Comparison of ENCODE assay signal across 14 cellular contexts in the genomic region with DNA sequence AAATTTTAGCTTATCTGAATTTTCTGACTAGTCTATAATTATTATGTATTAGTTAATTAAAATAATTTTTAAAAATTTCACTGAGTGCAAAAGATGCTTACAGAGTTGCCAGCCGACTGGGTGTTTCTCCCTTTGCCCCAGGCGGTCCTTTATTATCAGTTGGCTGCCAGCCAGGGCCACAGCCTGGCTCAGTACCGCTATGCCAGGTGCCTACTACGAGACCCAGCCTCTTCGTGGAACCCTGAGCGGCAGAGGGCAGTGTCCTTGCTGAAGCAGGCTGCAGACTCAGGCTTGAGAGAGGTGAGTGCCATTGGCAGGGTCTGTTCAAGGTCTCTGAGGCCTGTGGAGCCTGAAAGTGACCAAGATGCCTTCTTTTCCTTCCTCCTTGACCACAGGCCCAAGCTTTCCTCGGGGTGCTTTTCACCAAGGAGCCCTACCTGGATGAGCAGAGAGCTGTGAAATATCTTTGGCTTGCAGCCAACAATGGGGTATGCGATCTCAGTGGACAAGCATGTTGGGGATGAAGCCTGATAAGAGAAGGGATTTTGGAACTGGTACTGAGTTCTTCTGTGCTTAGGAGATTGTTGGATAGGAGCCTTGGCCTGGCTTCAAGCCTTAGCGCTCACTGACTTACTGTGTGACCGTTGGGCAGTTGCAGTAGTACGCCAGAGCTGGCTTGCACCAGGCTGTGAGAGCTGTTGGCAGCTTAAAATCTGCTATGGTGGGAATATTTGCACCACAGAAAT.
A peak's percentile ranks its signal among the peaks of the same experiment; 100 is the strongest.
DNase-seq lines count a peak whose midpoint lies in the region; ATAC-seq and TF ChIP-seq lines count a peak whose summit lies in the region.
"Had no signal": no experiment of that assay in that cellular context is flagged by ENCODE, and none has a peak within 500 bp of the region (broad histone marks: within the 10 kb centered on the region; RNA-seq: fewer than 3 reads in every experiment).

No MANE protein-coding gene starts in this region.

- in situ Hi-C loops in ACHN (cut with HindIII; ENCODE audit: low pct_ligation_motif_present, low pct_unique_long_range_greater_than_20kb, low sequenced_read_pairs) = no loop called here

- CTCF ChIA-PET in HEK293 (lab: Yijun Ruan, JAX) = interaction anchor here (1.4 to 2.3 kb wide), 2 partner anchors 26 to 238 kb away, joined by 4 to 12 read pairs; no protein-coding TSS in a partner anchor

- intact Hi-C loops in head of caudate nucleus (cut with DNase I) = no loop called here

- TF ChIP-seq CTCF in HEK293 (tag by site-specific recombination; IDR thresholded peaks at IDR 0.05) (no peak), VCaP (conservative IDR thresholded peaks at IDR 0.05) (peak; percentile 61)

- H3K4me1 ChIP-seq in HEK293 (ENCODE audit: control insufficient read depth, insufficient read depth, low read length) = no peaks in the 10 kb centered on the region
- H3K4me1 ChIP-seq: BLaER1 had no signal

- ATAC-seq in HG03139 (IDR thresholded peaks at IDR 0.05; ENCODE audit: unreplicated experiment) = no peak
- ATAC-seq: activated CD4-positive, alpha-beta T cell treated with anti-CD3 and anti-CD28 coated beads for 36 hours had no signal

- no peaks in the 10 kb centered on the region for H3K9me3 ChIP-seq in HEK293 (ENCODE audit: control insufficient read depth, insufficient read depth, low read depth, low read length)
- H3K9me3 ChIP-seq: BLaER1 had no signal

- DNase-seq in NCI-H2107 treated with DMSO at 0.1 percent for 48 hours (lab: John Stamatoyannopoulos, UW; ENCODE audit: unreplicated experiment) = peak; percentile 65
- DNase-seq in kidney tubule cell (ENCODE audit: low spot score) = peak; percentile 11
- DNase-seq in HuH-7 (ENCODE audit: low spot score) = no peak
- no peak for DNase-seq in head of caudate nucleus
- no peak for DNase-seq in ACHN
- DNase-seq: activated CD4-positive, alpha-beta T cell treated with anti-CD3 and anti-CD28 coated beads for 36 hours; GF-D8; stimulated activated CD4-positive, alpha-beta T cell treated with anti-CD3 and anti-CD28 coated beads, Interleukin-2, amount 100 ng/mL, for 48 hours; stimulated activated naive CD4-positive, alpha-beta T cell treated with Interleukin-2 at 50 U/mL for 16 hours had no signal

- no peak overlapping the region for H3K4me3 ChIP-seq in HEK293 (ENCODE audit: low read depth, low read length)
- H3K4me3 ChIP-seq: BLaER1 had no signal

- peaks cover 13 to 89% of the 10 kb centered on the region in 2 experiments for H3K36me3 ChIP-seq in HEK293 (ENCODE audit: control insufficient read depth in 2 of 2, insufficient read depth in 1 of 2, low read length in 2 of 2)

- H3K27ac ChIP-seq in HEK293 (ENCODE audit: extremely low read depth, low read depth, low read length) = no peak overlapping the region
- H3K27ac ChIP-seq in VCaP = peak overlapping the region; percentile 38
- H3K27ac ChIP-seq: BLaER1, KMS-11 had no signal

- POLR2A ChIA-PET in HEK293 (lab: Yijun Ruan, JAX) = interaction anchor here (1.3 kb wide), 1 partner anchor 11 kb away, joined by 5 read pairs; a partner anchor contains a TSS

TF ChIP-seq in HEK293, 187 proteins besides CTCF, POLR2A, EP300 and RAD21 (continues in another document):
- TF ChIP-seq EGR2 (tag by site-specific recombination; IDR thresholded peaks at IDR 0.05; ENCODE audit: low read depth) (no peak), GLIS2 (tag by site-specific recombination; IDR thresholded peaks at IDR 0.05) (no peak), ZNF560 (tag by site-specific recombination; IDR thresholded peaks at IDR 0.05; ENCODE audit: borderline replicate concordance) (no peak), GLI2 (tag by site-specific recombination; IDR thresholded peaks at IDR 0.05; ENCODE audit: borderline replicate concordance, low read depth) (no peak), PRDM1 (tag by site-specific recombination; IDR thresholded peaks at IDR 0.05) (no peak), ZNF664 (tag by site-specific recombination; IDR thresholded peaks at IDR 0.05) (peak; percentile 65), ZNF677 (tag by site-specific recombination; IDR thresholded peaks at IDR 0.05) (no peak), KLF10 (tag by site-specific recombination; IDR thresholded peaks at IDR 0.05) (no peak), YY1 (tag by site-specific recombination; IDR thresholded peaks at IDR 0.05) (no peak), IKZF3 (tag by site-specific recombination; IDR thresholded peaks at IDR 0.05) (no peak), ZNF776 (tag by site-specific recombination; IDR thresholded peaks at IDR 0.05; ENCODE audit: borderline replicate concordance) (0 out of 2 replicates have a peak, but pooled peaks have one; percentile 28), ZNF837 (tag by site-specific recombination; IDR thresholded peaks at IDR 0.05) (no peak), ZBTB17 (tag by site-specific recombination; IDR thresholded peaks at IDR 0.05) (no peak), ZNF169 (tag by site-specific recombination; IDR thresholded peaks at IDR 0.05) (no peak), ZBTB48 (tag by site-specific recombination; IDR thresholded peaks at IDR 0.05) (peak; percentile 45; the same call in 1 of the 2 replicates), ZNF76 (tag by site-specific recombination; IDR thresholded peaks at IDR 0.05; ENCODE audit: borderline replicate concordance, low read depth) (no peak), ZNF302 (tag by site-specific recombination; IDR thresholded peaks at IDR 0.05; ENCODE audit: low read depth) (no peak), ZNF146 (tag by site-specific recombination; IDR thresholded peaks at IDR 0.05) (no peak)
- TF ChIP-seq, protein P1, sequence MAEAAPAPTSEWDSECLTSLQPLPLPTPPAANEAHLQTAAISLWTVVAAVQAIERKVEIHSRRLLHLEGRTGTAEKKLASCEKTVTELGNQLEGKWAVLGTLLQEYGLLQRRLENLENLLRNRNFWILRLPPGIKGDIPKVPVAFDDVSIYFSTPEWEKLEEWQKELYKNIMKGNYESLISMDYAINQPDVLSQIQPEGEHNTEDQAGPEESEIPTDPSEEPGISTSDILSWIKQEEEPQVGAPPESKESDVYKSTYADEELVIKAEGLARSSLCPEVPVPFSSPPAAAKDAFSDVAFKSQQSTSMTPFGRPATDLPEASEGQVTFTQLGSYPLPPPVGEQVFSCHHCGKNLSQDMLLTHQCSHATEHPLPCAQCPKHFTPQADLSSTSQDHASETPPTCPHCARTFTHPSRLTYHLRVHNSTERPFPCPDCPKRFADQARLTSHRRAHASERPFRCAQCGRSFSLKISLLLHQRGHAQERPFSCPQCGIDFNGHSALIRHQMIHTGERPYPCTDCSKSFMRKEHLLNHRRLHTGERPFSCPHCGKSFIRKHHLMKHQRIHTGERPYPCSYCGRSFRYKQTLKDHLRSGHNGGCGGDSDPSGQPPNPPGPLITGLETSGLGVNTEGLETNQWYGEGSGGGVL (tag by site-specific recombination; IDR thresholded peaks at IDR 0.05) = no peak
- TF ChIP-seq, protein P2, sequence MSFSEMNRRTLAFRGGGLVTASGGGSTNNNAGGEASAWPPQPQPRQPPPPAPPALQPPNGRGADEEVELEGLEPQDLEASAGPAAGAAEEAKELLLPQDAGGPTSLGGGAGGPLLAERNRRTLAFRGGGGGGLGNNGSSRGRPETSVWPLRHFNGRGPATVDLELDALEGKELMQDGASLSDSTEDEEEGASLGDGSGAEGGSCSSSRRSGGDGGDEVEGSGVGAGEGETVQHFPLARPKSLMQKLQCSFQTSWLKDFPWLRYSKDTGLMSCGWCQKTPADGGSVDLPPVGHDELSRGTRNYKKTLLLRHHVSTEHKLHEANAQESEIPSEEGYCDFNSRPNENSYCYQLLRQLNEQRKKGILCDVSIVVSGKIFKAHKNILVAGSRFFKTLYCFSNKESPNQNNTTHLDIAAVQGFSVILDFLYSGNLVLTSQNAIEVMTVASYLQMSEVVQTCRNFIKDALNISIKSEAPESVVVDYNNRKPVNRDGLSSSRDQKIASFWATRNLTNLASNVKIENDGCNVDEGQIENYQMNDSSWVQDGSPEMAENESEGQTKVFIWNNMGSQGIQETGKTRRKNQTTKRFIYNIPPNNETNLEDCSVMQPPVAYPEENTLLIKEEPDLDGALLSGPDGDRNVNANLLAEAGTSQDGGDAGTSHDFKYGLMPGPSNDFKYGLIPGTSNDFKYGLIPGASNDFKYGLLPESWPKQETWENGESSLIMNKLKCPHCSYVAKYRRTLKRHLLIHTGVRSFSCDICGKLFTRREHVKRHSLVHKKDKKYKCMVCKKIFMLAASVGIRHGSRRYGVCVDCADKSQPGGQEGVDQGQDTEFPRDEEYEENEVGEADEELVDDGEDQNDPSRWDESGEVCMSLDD (tag by site-specific recombination; IDR thresholded peaks at IDR 0.05) = no peak
- TF ChIP-seq, protein P3, sequence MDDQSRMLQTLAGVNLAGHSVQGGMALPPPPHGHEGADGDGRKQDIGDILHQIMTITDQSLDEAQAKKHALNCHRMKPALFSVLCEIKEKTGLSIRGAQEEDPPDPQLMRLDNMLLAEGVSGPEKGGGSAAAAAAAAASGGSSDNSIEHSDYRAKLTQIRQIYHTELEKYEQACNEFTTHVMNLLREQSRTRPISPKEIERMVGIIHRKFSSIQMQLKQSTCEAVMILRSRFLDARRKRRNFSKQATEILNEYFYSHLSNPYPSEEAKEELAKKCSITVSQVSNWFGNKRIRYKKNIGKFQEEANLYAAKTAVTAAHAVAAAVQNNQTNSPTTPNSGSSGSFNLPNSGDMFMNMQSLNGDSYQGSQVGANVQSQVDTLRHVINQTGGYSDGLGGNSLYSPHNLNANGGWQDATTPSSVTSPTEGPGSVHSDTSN (CRISPR knock-in tag; IDR thresholded peaks at IDR 0.05) = no peak
- TF ChIP-seq, protein P4, sequence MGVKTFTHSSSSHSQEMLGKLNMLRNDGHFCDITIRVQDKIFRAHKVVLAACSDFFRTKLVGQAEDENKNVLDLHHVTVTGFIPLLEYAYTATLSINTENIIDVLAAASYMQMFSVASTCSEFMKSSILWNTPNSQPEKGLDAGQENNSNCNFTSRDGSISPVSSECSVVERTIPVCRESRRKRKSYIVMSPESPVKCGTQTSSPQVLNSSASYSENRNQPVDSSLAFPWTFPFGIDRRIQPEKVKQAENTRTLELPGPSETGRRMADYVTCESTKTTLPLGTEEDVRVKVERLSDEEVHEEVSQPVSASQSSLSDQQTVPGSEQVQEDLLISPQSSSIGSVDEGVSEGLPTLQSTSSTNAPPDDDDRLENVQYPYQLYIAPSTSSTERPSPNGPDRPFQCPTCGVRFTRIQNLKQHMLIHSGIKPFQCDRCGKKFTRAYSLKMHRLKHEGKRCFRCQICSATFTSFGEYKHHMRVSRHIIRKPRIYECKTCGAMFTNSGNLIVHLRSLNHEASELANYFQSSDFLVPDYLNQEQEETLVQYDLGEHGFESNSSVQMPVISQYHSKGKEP (tag by site-specific recombination; IDR thresholded peaks at IDR 0.05) = no peak

Comparison
In these comparisons a context has a peak if more than half of its experiments do, and no peak if none do; other contexts are left out.
1. DNase-seq: peak in NCI-H2107 treated with DMSO at 0.1 percent for 48 hours (single experiment) and kidney tubule cell (single experiment); none in HuH-7 (single experiment), head of caudate nucleus (0 of 42) and ACHN (single experiment).